In genomic region chr5:139177809-139178581, GRCh38 we compare ENCODE assay signal across 9 cellular contexts. TPM values are rescaled to one million over a fixed set of nuclear protein-coding genes. Genes with fewer than 3 reads are reported as not detected.
A peak's percentile ranks its signal among the peaks of the same experiment; 100 is the strongest.
DNase-seq lines count a peak whose midpoint lies in the region; FAIRE-seq and TF ChIP-seq lines count a peak whose summit lies in the region.
"Had no signal": no experiment of that assay in that cellular context is flagged by ENCODE, and none has a peak within 500 bp of the region (broad histone marks: within the 10 kb centered on the region; RNA-seq: fewer than 3 reads in every experiment).

No MANE protein-coding gene starts in this region.

- peak overlapping the region; percentile 53 for H2AFZ ChIP-seq in parathyroid adenoma

- no peaks in the 10 kb centered on the region for H3K27me3 Mint-ChIP-seq in dendritic cell treated with granulocyte-macrophage colony-stimulating factor and Interleukin-4, amounts not matched to agents 40 ng/mL and 50 ng/mL, for 4 days
- H3K27me3 Mint-ChIP-seq in activated naive CD4-positive, alpha-beta T cell treated with anti-CD3 and anti-CD28 coated beads for 36 hours (ENCODE audit: low read depth), result no peaks in the 10 kb centered on the region

- no peaks in the 10 kb centered on the region for H3K27me3 ChIP-seq in parathyroid adenoma (ENCODE audit: control insufficient read depth, insufficient read depth, low read length)
- H3K27me3 ChIP-seq: SJSA1 had no signal

- CTCF ChIA-PET in activated naive CD4-positive, alpha-beta T cell treated with anti-CD3 and anti-CD28 coated beads for 36 hours (lab: Charles Lee), result interaction anchor here (1.0 kb wide), 1 partner anchor 37 kb away, joined by 3 read pairs; no protein-coding TSS in a partner anchor

- H3K9me3 Mint-ChIP-seq in dendritic cell treated with granulocyte-macrophage colony-stimulating factor and Interleukin-4, amounts not matched to agents 40 ng/mL and 50 ng/mL, for 4 days, result no peaks in the 10 kb centered on the region
- H3K9me3 Mint-ChIP-seq in activated naive CD4-positive, alpha-beta T cell treated with anti-CD3 and anti-CD28 coated beads for 36 hours, result no peaks in the 10 kb centered on the region

- no peaks in the 10 kb centered on the region for H3K9me3 ChIP-seq in parathyroid adenoma (ENCODE audit: control insufficient read depth, low read length)
- H3K9me3 ChIP-seq: SJSA1 had no signal

- peaks cover 78% of the 10 kb centered on the region for H3K4me1 Mint-ChIP-seq in dendritic cell treated with granulocyte-macrophage colony-stimulating factor and Interleukin-4, amounts not matched to agents 40 ng/mL and 50 ng/mL, for 4 days (ENCODE audit: low read depth)
- peaks cover 11% of the 10 kb centered on the region for H3K4me1 Mint-ChIP-seq in activated naive CD4-positive, alpha-beta T cell treated with anti-CD3 and anti-CD28 coated beads for 36 hours (ENCODE audit: low read depth)

- H3K79me2 ChIP-seq in parathyroid adenoma, result peaks cover 55% of the 10 kb centered on the region

- DNase-seq in SIG-M5 treated with dmso at 0.1 percent for 504 hours (lab: John Stamatoyannopoulos, UW; ENCODE audit: unreplicated experiment), result peak; percentile 53
- DNase-seq in SIG-M5 (lab: John Stamatoyannopoulos, UW), result no peak
- peak; percentile 95 for DNase-seq in NCI-H2029 (lab: John Stamatoyannopoulos, UW)
- DNase-seq in EL, result no peak
- no peak for DNase-seq in activated naive CD4-positive, alpha-beta T cell treated with anti-CD3 and anti-CD28 coated beads for 36 hours
- DNase-seq in HTR-8/SVneo (ENCODE audit: insufficient read length, low spot score), result no peak

- H3K36me3 ChIP-seq in parathyroid adenoma (ENCODE audit: control insufficient read depth, insufficient read depth, low read length), result no peaks in the 10 kb centered on the region
- H3K36me3 ChIP-seq: SJSA1 had no signal

- TF ChIP-seq CTCF in parathyroid adenoma (IDR thresholded peaks at IDR 0.05), result no peak

- no peak overlapping the region for H3K4me3 ChIP-seq in parathyroid adenoma (ENCODE audit: low read depth, low read length)
- H3K4me3 ChIP-seq: SJSA1 had no signal

- peaks cover 6% of the 10 kb centered on the region for H3K36me3 Mint-ChIP-seq in dendritic cell treated with granulocyte-macrophage colony-stimulating factor and Interleukin-4, amounts not matched to agents 40 ng/mL and 50 ng/mL, for 4 days (ENCODE audit: low read depth)
- peaks cover 8% of the 10 kb centered on the region for H3K36me3 Mint-ChIP-seq in activated naive CD4-positive, alpha-beta T cell treated with anti-CD3 and anti-CD28 coated beads for 36 hours (ENCODE audit: low read depth)

- no peak for FAIRE-seq in HTR-8/SVneo (lab: Jason Lieb, UNC)

- peak overlapping the region; percentile 74 for H3K27ac ChIP-seq in parathyroid adenoma
- H3K27ac ChIP-seq: SJSA1 had no signal

- peak overlapping the region; percentile 86 for H3K27ac Mint-ChIP-seq in dendritic cell treated with granulocyte-macrophage colony-stimulating factor and Interleukin-4, amounts not matched to agents 40 ng/mL and 50 ng/mL, for 4 days
- no peak overlapping the region for H3K27ac Mint-ChIP-seq in activated naive CD4-positive, alpha-beta T cell treated with anti-CD3 and anti-CD28 coated beads for 36 hours

- no peak overlapping the region for H3K4me3 Mint-ChIP-seq in dendritic cell treated with granulocyte-macrophage colony-stimulating factor and Interleukin-4, amounts not matched to agents 40 ng/mL and 50 ng/mL, for 4 days
- no peak overlapping the region for H3K4me3 Mint-ChIP-seq in activated naive CD4-positive, alpha-beta T cell treated with anti-CD3 and anti-CD28 coated beads for 36 hours

- H3K4me1 ChIP-seq in parathyroid adenoma, result peaks cover 28% of the 10 kb centered on the region
- H3K4me1 ChIP-seq: SJSA1 had no signal

- no peak overlapping the region for H3K9ac ChIP-seq in parathyroid adenoma

- H3K4me2 ChIP-seq in parathyroid adenoma (ENCODE audit: low read length), result peak overlapping the region; percentile 28

- intact Hi-C loops in dendritic cell treated with granulocyte-macrophage colony-stimulating factor and Interleukin-4, amounts not matched to agents 40 ng/mL and 50 ng/mL, for 4 days (cut with micrococcal nuclease), result no loop called here
- intact Hi-C loops in activated naive CD4-positive, alpha-beta T cell treated with anti-CD3 and anti-CD28 coated beads for 36 hours (cut with micrococcal nuclease), result loop anchor here (1.0 kb wide), 1 partner anchor 30 kb away; no protein-coding TSS in a partner anchor

RNA-seq across cellular contexts. Expression of gene SIL1, which starts 20.2 kb away (rescaled TPM):
- 10 to 100 TPM; 21.4 to 29.6 TPM for total RNA-seq in activated naive CD4-positive, alpha-beta T cell treated with anti-CD3 and anti-CD28 coated beads for 36 hours

Comparison
In these comparisons a context has a peak if more than half of its experiments do, and no peak if none do; other contexts are left out.
1. DNase-seq: peak in SIG-M5 treated with dmso at 0.1 percent for 504 hours (single experiment) and NCI-H2029 (single experiment); none in SIG-M5 (single experiment), EL (single experiment), activated naive CD4-positive, alpha-beta T cell treated with anti-CD3 and anti-CD28 coated beads for 36 hours (single experiment) and HTR-8/SVneo (single experiment).